38 cellular contexts compared by ENCODE assay signal in the genomic region with DNA sequence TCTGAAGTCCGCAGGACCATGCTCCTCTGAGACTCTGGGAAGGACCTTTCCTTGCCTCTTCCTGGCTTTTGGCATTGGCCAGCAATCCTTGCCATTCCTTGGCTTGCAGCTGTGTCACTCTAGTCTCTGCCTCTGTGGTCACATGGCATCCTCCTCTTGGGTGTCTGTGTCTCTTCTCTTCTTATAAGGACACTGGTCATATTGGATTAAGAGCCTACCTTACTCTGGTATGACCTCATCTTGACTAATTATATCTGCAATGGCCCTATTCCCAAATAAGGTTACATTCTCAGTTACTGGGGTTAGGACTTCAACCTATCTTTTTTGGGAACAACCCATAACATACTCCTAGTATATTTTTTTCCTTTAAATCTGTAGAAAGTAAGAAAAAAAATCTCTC. TPM values are rescaled to one million over a fixed set of nuclear protein-coding genes. Genes with fewer than 3 reads are reported as not detected.
"Had no signal": no experiment of that assay in that cellular context is flagged by ENCODE, and none has a peak within 500 bp of the region (broad histone marks: within the 10 kb centered on the region; RNA-seq: fewer than 3 reads in every experiment).

No MANE protein-coding gene starts in this region.

- H3K27ac ChIP-seq: epithelial cell of prostate, esophagus squamous epithelium, left ventricle myocardium inferior, neutrophil, right lobe of liver, skin epidermis, thoracic aorta, uterus, WERI-Rb-1 had no signal

- ATAC-seq: activated CD4-positive, CD25-positive, alpha-beta regulatory T cell treated with anti-CD3 and anti-CD28 coated beads, Interleukin-2, amount 50 U/mL, for 24 hours; activated naive CD8-positive, alpha-beta T cell treated with anti-CD3 and anti-CD28 coated beads, Interleukin-2, amount 50 U/mL, for 24 hours; mucosa of descending colon; right lobe of liver; stimulated activated effector memory CD8-positive, alpha-beta T cell treated with anti-CD3 and anti-CD28 coated beads, Interleukin-12 subunit alpha, Interleukin-12 subunit beta, amount 100 ng/mL, for 72 hours had no signal

- H3K4me1 ChIP-seq: esophagus squamous epithelium, left ventricle myocardium inferior, right lobe of liver, uterus had no signal

- H3K4me3 Mint-ChIP-seq: activated naive CD4-positive, alpha-beta T cell treated with anti-CD3 and anti-CD28 coated beads, Interleukin-2, amount 50 U/mL, for 24 hours; activated naive CD8-positive, alpha-beta T cell treated with anti-CD3 and anti-CD28 coated beads, Interleukin-2, amount 50 U/mL, for 24 hours; dendritic cell treated with granulocyte-macrophage colony-stimulating factor and Interleukin-4, amounts not matched to agents 40 ng/mL and 50 ng/mL, for 4 days; nephron; stimulated activated effector memory CD8-positive, alpha-beta T cell treated with anti-CD3 and anti-CD28 coated beads, Interleukin-12 subunit alpha, Interleukin-12 subunit beta, amount 100 ng/mL, for 72 hours; stimulated activated naive CD8-positive, alpha-beta T cell treated with anti-CD3 and anti-CD28 coated beads, Interleukin-15, Interleukin-2, amounts not matched to agents 100 ng/mL and 50 ng/mL, for 24 hours had no signal

- H3K27me3 ChIP-seq: right lobe of liver, uterus had no signal

- H3K36me3 Mint-ChIP-seq: activated naive CD4-positive, alpha-beta T cell treated with anti-CD3 and anti-CD28 coated beads, Interleukin-2, amount 50 U/mL, for 24 hours; stimulated activated effector memory CD8-positive, alpha-beta T cell treated with anti-CD3 and anti-CD28 coated beads, Interleukin-12 subunit alpha, Interleukin-12 subunit beta, amount 100 ng/mL, for 72 hours had no signal

- H3K9me3 ChIP-seq: neutrophil, right lobe of liver, uterus had no signal

- H3K27me3 Mint-ChIP-seq: activated naive CD4-positive, alpha-beta T cell treated with anti-CD3 and anti-CD28 coated beads, Interleukin-2, amount 50 U/mL, for 24 hours had no signal

- H3K4me3 ChIP-seq: esophagus squamous epithelium, left ventricle myocardium inferior, lung, mucosa of descending colon, right lobe of liver, skin epidermis, thoracic aorta, uterus had no signal

- H3K4me1 Mint-ChIP-seq: nephron; stimulated activated effector memory CD8-positive, alpha-beta T cell treated with anti-CD3 and anti-CD28 coated beads, Interleukin-12 subunit alpha, Interleukin-12 subunit beta, amount 100 ng/mL, for 72 hours had no signal

- H3K27ac Mint-ChIP-seq: activated naive CD4-positive, alpha-beta T cell treated with anti-CD3 and anti-CD28 coated beads, Interleukin-2, amount 50 U/mL, for 24 hours; activated naive CD8-positive, alpha-beta T cell treated with anti-CD3 and anti-CD28 coated beads, Interleukin-2, amount 50 U/mL, for 24 hours; dendritic cell treated with granulocyte-macrophage colony-stimulating factor and Interleukin-4, amounts not matched to agents 40 ng/mL and 50 ng/mL, for 4 days; nephron; progenitor cell of endocrine pancreas; stimulated activated effector memory CD8-positive, alpha-beta T cell treated with anti-CD3 and anti-CD28 coated beads, Interleukin-12 subunit alpha, Interleukin-12 subunit beta, amount 100 ng/mL, for 72 hours; stimulated activated naive CD8-positive, alpha-beta T cell treated with anti-CD3 and anti-CD28 coated beads, Interleukin-15, Interleukin-2, amounts not matched to agents 100 ng/mL and 50 ng/mL, for 24 hours had no signal

- H3K36me3 ChIP-seq: esophagus squamous epithelium, left ventricle myocardium inferior, neutrophil, right lobe of liver, thoracic aorta, uterus, WERI-Rb-1 had no signal

- H3K9me3 Mint-ChIP-seq: activated naive CD4-positive, alpha-beta T cell treated with anti-CD3 and anti-CD28 coated beads, Interleukin-2, amount 50 U/mL, for 24 hours had no signal

- DNase-seq: activated CD4-positive, alpha-beta T cell treated with anti-CD3 and anti-CD28 coated beads for 48 hours; activated CD4-positive, alpha-beta T cell treated with anti-CD3 and anti-CD28 coated beads, Interleukin-2, amount 50 U/mL, for 48 hours; activated CD8-positive, alpha-beta memory T cell treated with anti-CD3 and anti-CD28 coated beads, Interleukin-2, amount 50 U/mL, for 4 hours; activated naive CD8-positive, alpha-beta T cell treated with anti-CD3 and anti-CD28 coated beads, Interleukin-2, amount 50 U/mL, for 24 hours; activated T-cell treated with anti-CD3 and anti-CD28 coated beads, Interleukin-2, amount 50 U/mL, for 1 hour; amygdala; central memory CD4-positive, alpha-beta T cell; esophagus squamous epithelium; foreskin melanocyte; glutamatergic neuron; left ventricle myocardium inferior; mesendoderm; mucosa of descending colon; stimulated activated CD4-positive, alpha-beta T cell treated with anti-CD3 and anti-CD28 coated beads, Interleukin-12 subunit alpha, Interleukin-12 subunit beta, amount 100 ng/mL, for 4 hours; stimulated activated CD4-positive, alpha-beta T cell treated with anti-CD3 and anti-CD28 coated beads, Interleukin-4, amount 100 ng/mL, for 24 hours; trophoblast cell; uterus; WERI-Rb-1 had no signal

- FAIRE-seq: endometrium, islet of Langerhans, TTC549 had no signal

RNA-seq across cellular contexts. Expression of a gene that starts 49.9 kb away (rescaled TPM):
- total RNA-seq: activated CD8-positive, alpha-beta memory T cell treated with anti-CD3 and anti-CD28 coated beads for 36 hours; esophagus squamous epithelium; left ventricle myocardium inferior; lung; mucosa of descending colon; osteocyte; progenitor cell of endocrine pancreas; renal cortical epithelial cell; right lobe of liver; subcutaneous adipose tissue; thoracic aorta; uterus had no signal
- polyA plus RNA-seq: lung had no signal
